27 cellular contexts compared by ENCODE assay signal in genomic region chr5:74031536-74031935, GRCh38.
"Had no signal": no experiment of that assay in that cellular context is flagged by ENCODE, and none has a peak within 500 bp of the region (broad histone marks: within the 10 kb centered on the region; RNA-seq: fewer than 3 reads in every experiment).

No MANE protein-coding gene starts in this region.

- H3K27ac ChIP-seq: heart right ventricle, hepatocyte, left lung, neutrophil, parathyroid adenoma, psoas muscle, right lobe of liver, tibial nerve, upper lobe of left lung, vagina had no signal

- H3K9me3 Mint-ChIP-seq: memory B cell; naive thymus-derived CD8-positive, alpha-beta T cell; nephron; neural crest cell; stimulated activated memory B cell treated with anti-CD40 and anti-IgM and Interleukin-4, amounts not matched to agents 10 μg/mL and 1 μg/mL and 100 μg/mL, for 72 hours; stimulated activated naive CD8-positive, alpha-beta T cell treated with anti-CD3 and anti-CD28 coated beads, Interleukin-15, amount 100 ng/mL, for 72 hours had no signal

- ATAC-seq: heart right ventricle; left cardiac atrium; left lung; naive thymus-derived CD8-positive, alpha-beta T cell; psoas muscle; right lobe of liver; stimulated activated memory B cell treated with anti-CD40 and anti-IgM and Interleukin-4, amounts not matched to agents 10 μg/mL and 1 μg/mL and 100 μg/mL, for 72 hours; stimulated activated naive CD8-positive, alpha-beta T cell treated with anti-CD3 and anti-CD28 coated beads, Interleukin-15, amount 100 ng/mL, for 72 hours had no signal

- H3K36me3 ChIP-seq: heart right ventricle, left lung, neutrophil, right lobe of liver, tibial nerve, upper lobe of left lung, vagina had no signal

- H3K4me1 Mint-ChIP-seq: memory B cell; stimulated activated memory B cell treated with anti-CD40 and anti-IgM and Interleukin-4, amounts not matched to agents 10 μg/mL and 1 μg/mL and 100 μg/mL, for 72 hours had no signal

- H3K79me2 ChIP-seq: hepatocyte, parathyroid adenoma had no signal

- H2AFZ ChIP-seq: hepatocyte, parathyroid adenoma had no signal

- H3K27me3 ChIP-seq: heart right ventricle, hepatocyte, left lung, neutrophil, right lobe of liver, tibial nerve, upper lobe of left lung, vagina had no signal

- H3K27ac Mint-ChIP-seq: memory B cell; naive thymus-derived CD8-positive, alpha-beta T cell; stimulated activated memory B cell treated with anti-CD40 and anti-IgM and Interleukin-4, amounts not matched to agents 10 μg/mL and 1 μg/mL and 100 μg/mL, for 72 hours; stimulated activated naive CD8-positive, alpha-beta T cell treated with anti-CD3 and anti-CD28 coated beads, Interleukin-15, amount 100 ng/mL, for 72 hours had no signal

- DNase-seq: heart right ventricle; kidney glomerular epithelial cell; left cardiac atrium; left lung; naive thymus-derived CD8-positive, alpha-beta T cell; occipital lobe; psoas muscle; right lobe of liver; stimulated activated CD4-positive, alpha-beta T cell treated with anti-CD3 and anti-CD28 coated beads, Interleukin-1b, Interleukin-23, amount 100 ng/mL, for 48 hours; stimulated activated CD4-positive, alpha-beta T cell treated with anti-CD3 and anti-CD28 coated beads, Interleukin-2, amount 100 ng/mL, for 48 hours; stimulated activated CD4-positive, alpha-beta T cell treated with anti-CD3 and anti-CD28 coated beads, Interleukin-4, amount 100 ng/mL, for 4 hours; stimulated activated CD8-positive, alpha-beta memory T cell treated with anti-CD3 and anti-CD28 coated beads, Interleukin-4, amount 100 ng/mL, for 48 hours; stimulated activated naive CD4-positive, alpha-beta T cell treated with Interleukin-2 at 50 U/mL for 16 hours; stimulated activated naive CD8-positive, alpha-beta T cell treated with anti-CD3 and anti-CD28 coated beads, Interleukin-15, amount 100 ng/mL, for 72 hours; substantia nigra; upper lobe of left lung had no signal

- H3K9ac ChIP-seq: parathyroid adenoma had no signal

- H3K4me3 Mint-ChIP-seq: memory B cell; naive thymus-derived CD8-positive, alpha-beta T cell; nephron; neural crest cell; stimulated activated memory B cell treated with anti-CD40 and anti-IgM and Interleukin-4, amounts not matched to agents 10 μg/mL and 1 μg/mL and 100 μg/mL, for 72 hours; stimulated activated naive CD8-positive, alpha-beta T cell treated with anti-CD3 and anti-CD28 coated beads, Interleukin-15, amount 100 ng/mL, for 72 hours had no signal

- H3K36me3 Mint-ChIP-seq: memory B cell; naive thymus-derived CD8-positive, alpha-beta T cell; stimulated activated memory B cell treated with anti-CD40 and anti-IgM and Interleukin-4, amounts not matched to agents 10 μg/mL and 1 μg/mL and 100 μg/mL, for 72 hours had no signal

- H3K9me3 ChIP-seq: heart right ventricle, left lung, neutrophil, psoas muscle, right lobe of liver, tibial nerve, upper lobe of left lung, vagina had no signal

- H3K4me1 ChIP-seq: vagina had no signal

- H3K4me3 ChIP-seq: heart right ventricle, hepatocyte, left lung, lung, psoas muscle, right lobe of liver, smooth muscle cell, tibial nerve, upper lobe of left lung, vagina had no signal

- H3K4me2 ChIP-seq: hepatocyte, smooth muscle cell had no signal
